Comparison of ENCODE assay signal across 8 cellular contexts in the genomic region with DNA sequence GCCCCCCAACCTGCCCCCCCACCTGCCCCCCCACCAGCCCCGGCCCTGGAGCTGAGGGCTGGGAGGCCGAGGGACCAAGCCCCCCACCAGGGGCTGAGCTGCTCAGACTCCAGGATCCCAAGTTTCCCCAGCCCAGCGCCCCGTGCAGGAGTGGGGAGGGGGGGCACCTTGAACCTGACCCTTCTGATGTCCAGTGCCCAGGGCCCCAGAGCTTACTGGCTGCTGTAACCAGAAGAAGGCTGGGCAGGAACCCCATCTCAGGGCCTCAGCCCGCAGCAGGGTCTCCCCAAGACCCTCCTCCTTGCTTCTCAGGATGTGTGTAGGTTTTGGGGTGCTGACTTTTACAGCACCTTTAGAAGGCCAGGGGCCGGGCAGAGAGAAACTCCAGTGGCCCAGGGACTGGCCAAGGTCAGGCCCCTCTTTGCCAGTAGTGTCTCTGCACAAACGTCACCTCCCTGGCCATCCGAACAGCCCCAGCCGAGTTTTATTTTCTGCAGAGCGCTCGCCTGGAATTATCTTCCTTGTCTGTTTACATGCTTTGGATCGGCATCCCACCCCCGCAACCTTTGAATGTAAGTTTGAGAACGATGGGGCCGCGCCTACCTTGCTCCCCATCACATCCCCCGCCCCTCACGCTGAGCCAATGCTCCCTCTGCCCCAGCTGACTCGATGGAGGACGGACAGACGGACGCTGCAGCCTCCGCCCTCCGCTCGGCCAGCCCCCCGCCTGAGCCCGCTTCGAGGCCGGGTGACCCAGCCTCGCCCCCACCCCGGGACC.
DNase-seq lines count a peak whose midpoint lies in the region; ATAC-seq and TF ChIP-seq lines count a peak whose summit lies in the region.

No MANE protein-coding gene starts in this region.

- H3K4me1 ChIP-seq in prostate gland (replicated peaks), result peaks cover under 1% of the 10 kb centered on the region

- no peaks in the 10 kb centered on the region for H3K36me3 ChIP-seq in prostate gland

- no peak for ATAC-seq in GM18505 (IDR thresholded peaks at IDR 0.05; ENCODE audit: unreplicated experiment)

- no peak for TF ChIP-seq POLR2A in prostate gland (IDR thresholded peaks at IDR 0.05)
- no peak for TF ChIP-seq POLR2A in GM18505 (IDR thresholded peaks at IDR 0.05; ENCODE audit: borderline replicate concordance, extremely low read depth, insufficient read depth, insufficient read length)

- TF ChIP-seq CTCF in AG10803 (conservative IDR thresholded peaks at IDR 0.05; ENCODE audit: low read length), result no peak
- TF ChIP-seq CTCF in prostate gland (IDR thresholded peaks at IDR 0.05), result no peak

- intact Hi-C loops in prostate gland (cut with DNase I), result loop anchor here (2.0 to 10.0 kb wide), 5 partner anchors 70 to 434 kb away; partner anchors contain the start of genes CASZ1 and CENPS

- peak overlapping the region; percentile 69 to 78 for H3K27ac ChIP-seq in prostate gland

- H3K4me3 ChIP-seq in AG10803 (ENCODE audit: low read length) (peak overlapping the region; percentile 38), prostate gland (peak overlapping the region; percentile 44 to 57)

- no peaks in the 10 kb centered on the region for H3K27me3 ChIP-seq in prostate gland (replicated peaks; ENCODE audit: insufficient read depth)

- 9% methylated on average over 31 of the region's 31 CpGs for whole genome bisulfite sequencing in prostate gland

- in situ Hi-C loops in KBM-7 (cut with MboI; ENCODE audit: low pct_unique_long_range_greater_than_20kb, low sequenced_read_pairs), result loop anchor here (25.0 kb wide), 1 partner anchor 354 kb away; no protein-coding TSS in a partner anchor

- DNase-seq in AG10803 (ENCODE audit: low read depth), result no peak
- DNase-seq in KBM-7, result peak; percentile 20
- DNase-seq in activated CD8-positive, alpha-beta memory T cell treated with anti-CD3 and anti-CD28 coated beads for 24 hours, result peak; percentile 67
- DNase-seq in fibroblast of peridontal ligament (ENCODE audit: extremely low read depth), result peak; percentile 2
- DNase-seq in prostate gland (ENCODE audit: low spot score), result peak; percentile 33
- DNase-seq in AML-193 (lab: John Stamatoyannopoulos, UW), result no peak
- no peak for DNase-seq in activated CD4-positive, CD25-positive, alpha-beta regulatory T cell treated with anti-CD3 and anti-CD28 coated beads, Interleukin-2, amount 50 U/mL, for 72 hours

- no peaks in the 10 kb centered on the region for H3K9me3 ChIP-seq in prostate gland

Comparison
In these comparisons a context has a peak if more than half of its experiments do, and no peak if none do; other contexts are left out.
1. DNase-seq: peak in KBM-7 (single experiment), activated CD8-positive, alpha-beta memory T cell treated with anti-CD3 and anti-CD28 coated beads for 24 hours (single experiment), fibroblast of peridontal ligament (single experiment) and prostate gland (single experiment); none in AG10803 (single experiment), AML-193 (0 of 2) and activated CD4-positive, CD25-positive, alpha-beta regulatory T cell treated with anti-CD3 and anti-CD28 coated beads, Interleukin-2, amount 50 U/mL, for 72 hours (single experiment).